In genomic region chr1:216246577-216246976, GRCh38 we compare ENCODE assay signal across 33 cellular contexts.
"Had no signal": no experiment of that assay in that cellular context is flagged by ENCODE, and none has a peak within 500 bp of the region (broad histone marks: within the 10 kb centered on the region; RNA-seq: fewer than 3 reads in every experiment).

No MANE protein-coding gene starts in this region.

- H3K36me3 Mint-ChIP-seq: memory B cell; mesothelial cell of epicardium; naive B cell; natural killer cell treated with Interleukin-12 subunit alpha and Interleukin-12 subunit beta and Interleukin-15 and Interleukin-18, amount 100 ng/mL, for 72 hours; stimulated activated effector memory CD8-positive, alpha-beta T cell treated with anti-CD3 and anti-CD28 coated beads, Interleukin-12 subunit alpha, Interleukin-12 subunit beta, amount 100 ng/mL, for 72 hours; type B pancreatic cell had no signal

- H3K4me1 Mint-ChIP-seq: mesothelial cell of epicardium; neural crest cell; stimulated activated effector memory CD8-positive, alpha-beta T cell treated with anti-CD3 and anti-CD28 coated beads, Interleukin-12 subunit alpha, Interleukin-12 subunit beta, amount 100 ng/mL, for 72 hours had no signal

- H3K9ac ChIP-seq: parathyroid adenoma had no signal

- H3K36me3 ChIP-seq: colonic mucosa, esophagus squamous epithelium, heart right ventricle, prostate gland, right atrium auricular region, stomach, tibial artery had no signal

- FAIRE-seq: endometrium, kidney had no signal

- H3K4me3 ChIP-seq: colonic mucosa, esophagus squamous epithelium, heart right ventricle, lung, mucosa of descending colon, prostate gland, right atrium auricular region, smooth muscle cell, stomach, testis, tibial artery had no signal

- H3K9me3 Mint-ChIP-seq: dendritic cell treated with granulocyte-macrophage colony-stimulating factor and Interleukin-4, amounts not matched to agents 40 ng/mL and 50 ng/mL, for 4 days; memory B cell; mesothelial cell of epicardium; naive B cell; neural crest cell; type B pancreatic cell had no signal

- H3K4me1 ChIP-seq: colonic mucosa, esophagus squamous epithelium, heart right ventricle, parathyroid adenoma, prostate gland, right atrium auricular region, stomach, testis, tibial artery had no signal

- H3K27me3 ChIP-seq: colonic mucosa, esophagus squamous epithelium, heart right ventricle, right atrium auricular region, stomach, testis, tibial artery had no signal

- ATAC-seq: heart right ventricle; left lobe of liver; mucosa of descending colon; natural killer cell treated with Interleukin-12 subunit alpha and Interleukin-12 subunit beta and Interleukin-15 and Interleukin-18, amount 100 ng/mL, for 72 hours; sciatic nerve; stimulated activated effector memory CD8-positive, alpha-beta T cell treated with anti-CD3 and anti-CD28 coated beads, Interleukin-12 subunit alpha, Interleukin-12 subunit beta, amount 100 ng/mL, for 72 hours had no signal

- DNase-seq: colonic mucosa; effector memory CD4-positive, alpha-beta T cell; erythroblast; esophagus squamous epithelium; foreskin melanocyte; glutamatergic neuron; heart right ventricle; hippocampal formation; kidney; mucosa of descending colon; naive B cell; stimulated activated CD4-positive, alpha-beta T cell treated with anti-CD3 and anti-CD28 coated beads, Interleukin-12 subunit alpha, Interleukin-12 subunit beta, amount 100 ng/mL, for 4 hours; stimulated activated CD4-positive, alpha-beta T cell treated with anti-CD3 and anti-CD28 coated beads, Interleukin-1b, Interleukin-23, amount 100 ng/mL, for 48 hours; stimulated activated CD4-positive, alpha-beta T cell treated with anti-CD3 and anti-CD28 coated beads, Interleukin-4, amount 100 ng/mL, for 24 hours; stimulated activated naive CD4-positive, alpha-beta T cell treated with Interleukin-2 at 50 U/mL for 16 hours; stomach; testis; tibial artery had no signal

- H3K9me3 ChIP-seq: colonic mucosa, esophagus squamous epithelium, heart right ventricle, mucosa of descending colon, prostate gland, right atrium auricular region, stomach, testis, tibial artery had no signal

- H3K27ac Mint-ChIP-seq: dendritic cell treated with granulocyte-macrophage colony-stimulating factor and Interleukin-4, amounts not matched to agents 40 ng/mL and 50 ng/mL, for 4 days; memory B cell; mesothelial cell of epicardium; naive B cell; natural killer cell treated with Interleukin-12 subunit alpha and Interleukin-12 subunit beta and Interleukin-15 and Interleukin-18, amount 100 ng/mL, for 72 hours; stimulated activated effector memory CD8-positive, alpha-beta T cell treated with anti-CD3 and anti-CD28 coated beads, Interleukin-12 subunit alpha, Interleukin-12 subunit beta, amount 100 ng/mL, for 72 hours; type B pancreatic cell had no signal

- H3K4me2 ChIP-seq: smooth muscle cell had no signal

- H3K79me2 ChIP-seq: parathyroid adenoma had no signal

- H3K27me3 Mint-ChIP-seq: dendritic cell treated with granulocyte-macrophage colony-stimulating factor and Interleukin-4, amounts not matched to agents 40 ng/mL and 50 ng/mL, for 4 days; memory B cell; naive B cell; natural killer cell treated with Interleukin-12 subunit alpha and Interleukin-12 subunit beta and Interleukin-15 and Interleukin-18, amount 100 ng/mL, for 72 hours; type B pancreatic cell had no signal

- H3K27ac ChIP-seq: colonic mucosa, esophagus squamous epithelium, heart right ventricle, parathyroid adenoma, prostate gland, right atrium auricular region, stomach, testis, tibial artery had no signal

- H3K4me3 Mint-ChIP-seq: dendritic cell treated with granulocyte-macrophage colony-stimulating factor and Interleukin-4, amounts not matched to agents 40 ng/mL and 50 ng/mL, for 4 days; memory B cell; mesothelial cell of epicardium; naive B cell; natural killer cell treated with Interleukin-12 subunit alpha and Interleukin-12 subunit beta and Interleukin-15 and Interleukin-18, amount 100 ng/mL, for 72 hours; neural crest cell; stimulated activated effector memory CD8-positive, alpha-beta T cell treated with anti-CD3 and anti-CD28 coated beads, Interleukin-12 subunit alpha, Interleukin-12 subunit beta, amount 100 ng/mL, for 72 hours; type B pancreatic cell had no signal

- H2AFZ ChIP-seq: parathyroid adenoma had no signal
